1 cellular context compared by ENCODE assay signal in genomic region chr1:966135-966602, GRCh38.
TF ChIP-seq lines count a peak whose summit lies in the region.

TSS of gene PLEKHN1 (plus strand) at chr1:966482. CDS start at chr1:966532, 50 bp downstream.

TF ChIP-seq in H1, 55 proteins besides CTCF, POLR2A, EP300 and RAD21:
- TF ChIP-seq BCL11A (IDR thresholded peaks at IDR 0.05; ENCODE audit: low read depth in 2 of 2, low read length in 2 of 2) = no peak
- TF ChIP-seq CHD2 (IDR thresholded peaks at IDR 0.05; ENCODE audit: low read length) = no peak
- no peak for TF ChIP-seq FOSL1 (IDR thresholded peaks at IDR 0.05; ENCODE audit: insufficient read depth, low read depth, low read length)
- TF ChIP-seq CREB1 (IDR thresholded peaks at IDR 0.05) = no peak
- no peak for TF ChIP-seq NANOG (IDR thresholded peaks at IDR 0.05; ENCODE audit: insufficient read depth, low read depth, low read length, poor library complexity, severe bottlenecking)
- no peak for TF ChIP-seq BACH1 (IDR thresholded peaks at IDR 0.05; ENCODE audit: low read length)
- no peak for TF ChIP-seq CEBPB (IDR thresholded peaks at IDR 0.05; ENCODE audit: low read depth, low read length)
- no peak; a peak in 1 of 4 replicates for TF ChIP-seq HDAC2 (IDR thresholded peaks at IDR 0.05; ENCODE audit: borderline replicate concordance in 1 of 2, low read depth in 2 of 2, low read length in 2 of 2)
- TF ChIP-seq RXRA (IDR thresholded peaks at IDR 0.05; ENCODE audit: insufficient read depth, low read depth, low read length) = no peak
- no peak for TF ChIP-seq NRF1 (IDR thresholded peaks at IDR 0.05; ENCODE audit: low read depth, low read length)
- TF ChIP-seq SP2 (IDR thresholded peaks at IDR 0.05; ENCODE audit: low read length) = no peak
- TF ChIP-seq BRCA1 (IDR thresholded peaks at IDR 0.05; ENCODE audit: low read depth, low read length) = no peak
- TF ChIP-seq POLR2AphosphoS5 (IDR thresholded peaks at IDR 0.05; ENCODE audit: low read depth, low read length) = no peak
- no peak for TF ChIP-seq TEAD4 (IDR thresholded peaks at IDR 0.05; ENCODE audit: low read depth, low read length)
- TF ChIP-seq SP1 (IDR thresholded peaks at IDR 0.05; ENCODE audit: low read depth, low read length) = no peak
- TF ChIP-seq HDAC6 (IDR thresholded peaks at IDR 0.05; ENCODE audit: low read depth, low read length) = no peak
